8 cellular contexts compared by ENCODE assay signal in the genomic region with DNA sequence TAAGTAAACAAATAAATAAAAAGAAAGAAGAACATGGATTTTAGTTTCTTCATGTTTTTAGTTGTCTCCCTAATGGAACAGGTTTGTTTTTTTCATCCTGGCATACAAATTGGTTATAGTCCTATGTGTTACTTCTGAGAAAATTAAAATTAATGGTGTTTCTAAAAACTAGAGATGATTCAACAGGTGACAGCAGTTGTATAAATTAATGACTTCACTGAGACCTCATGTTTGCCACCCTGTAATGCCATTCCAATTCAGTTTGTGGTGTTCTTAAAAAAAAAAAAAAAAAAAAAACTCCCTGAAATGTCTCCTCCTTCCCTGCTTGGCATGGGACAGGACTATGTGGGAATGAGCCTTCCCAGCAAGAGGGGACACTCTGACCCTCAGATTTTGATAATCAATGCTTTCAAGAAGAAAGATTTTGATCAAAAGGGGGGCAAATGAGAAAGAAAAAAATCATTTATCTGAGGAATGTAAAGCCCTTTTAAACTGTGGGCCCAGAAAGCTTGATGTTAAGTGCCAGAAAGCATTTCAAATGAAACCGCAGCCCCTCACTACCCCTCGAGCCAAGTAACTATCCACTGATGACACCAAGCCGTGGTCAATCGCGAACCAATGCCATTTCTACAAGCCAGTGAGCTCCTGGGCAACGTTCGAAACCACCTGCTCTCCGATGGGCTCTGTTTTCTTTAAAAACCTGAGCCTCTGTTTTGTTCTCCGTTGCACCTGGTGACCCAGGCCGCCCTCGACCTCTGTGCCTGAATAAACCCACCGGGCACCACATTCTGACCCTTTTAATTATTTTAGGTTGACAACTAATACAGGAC. TPM values are rescaled to one million over a fixed set of nuclear protein-coding genes. Genes with fewer than 3 reads are reported as not detected.
DNase-seq lines count a peak whose midpoint lies in the region; ATAC-seq, FAIRE-seq and TF ChIP-seq lines count a peak whose summit lies in the region.

No MANE protein-coding gene starts in this region.

- ATAC-seq in HepG2, result no peak

- H3K9ac ChIP-seq in adipocyte (ENCODE audit: low read length), result peak overlapping the region; percentile 87
- H3K9ac ChIP-seq in HepG2 (ENCODE audit: insufficient read depth, low read depth, low read length), result peak overlapping the region; percentile 88

- intact Hi-C loops in HepG2 (cut with micrococcal nuclease; ENCODE audit: unreplicated experiment), result no loop called here

- H3K9me3 ChIP-seq in adipocyte (ENCODE audit: control insufficient read depth, low read length) (no peaks in the 10 kb centered on the region), HepG2 (ENCODE audit: low read length) (no peaks in the 10 kb centered on the region), tibial nerve (no peaks in the 10 kb centered on the region)

- peak overlapping the region; percentile 63 for H2AFZ ChIP-seq in HepG2 (ENCODE audit: low read length)

- H3K36me3 ChIP-seq in adipocyte (ENCODE audit: control insufficient read depth, insufficient read depth, low read length, severe bottlenecking) (no peaks in the 10 kb centered on the region), HepG2 (replicated peaks in 1 of 2; ENCODE audit: control insufficient read depth in 1 of 2, insufficient read depth in 2 of 2, low read length in 2 of 2) (no peaks in the 10 kb centered on the region), tibial nerve (peaks cover 0 to 8% (median 0%) of the 10 kb centered on the region in 3 donors)

- H3K27me3 ChIP-seq in adipocyte (replicated peaks; ENCODE audit: control insufficient read depth, insufficient read depth, low read length), result no peaks in the 10 kb centered on the region
- no peaks in the 10 kb centered on the region; a peak in 1 of 5 replicates for H3K27me3 ChIP-seq in HepG2 (ENCODE audit: control insufficient read depth in 1 of 2, insufficient read depth in 2 of 2, low read length in 2 of 2)
- no peaks in the 10 kb centered on the region for H3K27me3 ChIP-seq in tibial nerve

- H3K27ac ChIP-seq in HepG2 (ENCODE audit: extremely low read length, insufficient read depth, low read length), result peak overlapping the region; percentile 69
- H3K27ac ChIP-seq in tibial nerve, result peak overlapping the region in 3 of 4 donors; percentile 73 to 92 (median 87)

- TF ChIP-seq POLR2A in HepG2 (IDR thresholded peaks at IDR 0.05; ENCODE audit: insufficient read depth in 1 of 2, low read depth in 2 of 2, low read length in 2 of 2) (no peak), tibial nerve (IDR thresholded peaks at IDR 0.05) (no peak)

- POLR2A ChIA-PET in HepG2 (lab: Yijun Ruan, JAX), result interaction anchor here (1.1 to 3.2 kb wide), 7 partner anchors 14 to 167 kb away, joined by 4 to 26 read pairs (median 7); partner anchors contain the start of genes ENTPD8, MRPL41, NELFB and NSMF

- FAIRE-seq in HepG2 (lab: Jason Lieb, UNC), result no peak

- CTCF ChIA-PET in HepG2 (lab: Yijun Ruan, JAX; ENCODE audit: low intra/inter-chr PET ratio, low total read pairs), result interaction anchor here (2.6 kb wide), 1 partner anchor 23 kb away, joined by 23 read pairs; no protein-coding TSS in a partner anchor

- TF ChIP-seq CTCF in HepG2 (CRISPR knock-in tag; IDR thresholded peaks at IDR 0.05) (no peak), tibial nerve (IDR thresholded peaks at IDR 0.05) (no peak)

- H3K4me2 ChIP-seq in HepG2 (ENCODE audit: low read depth, low read length), result peak overlapping the region; percentile 96

- TF ChIP-seq EP300 in HepG2 (IDR thresholded peaks at IDR 0.05; ENCODE audit: low read depth in 2 of 2, low read length in 2 of 2), result no peak
- TF ChIP-seq EP300 in HepG2 (CRISPR knock-in tag; IDR thresholded peaks at IDR 0.05; ENCODE audit: borderline replicate concordance), result no peak
- TF ChIP-seq EP300 in tibial nerve (IDR thresholded peaks at IDR 0.05), result no peak

- H3K4me1 ChIP-seq in adipocyte (ENCODE audit: control insufficient read depth, insufficient read depth, low read length) (peaks cover 28% of the 10 kb centered on the region), HepG2 (ENCODE audit: insufficient read depth, low read length) (peaks cover 21% of the 10 kb centered on the region), tibial nerve (peaks cover 0 to 38% (median 19%) of the 10 kb centered on the region in 4 donors)

- no peaks in the 10 kb centered on the region for H4K20me1 ChIP-seq in HepG2 (ENCODE audit: insufficient read depth, low read length)

- H3K4me3 ChIP-seq in adipocyte (ENCODE audit: low read length) (peak overlapping the region; percentile 90), HepG2 (replicated peaks in 1 of 3; ENCODE audit: insufficient read depth in 1 of 3, low read depth in 2 of 3, low read length in 3 of 3) (peak overlapping the region; percentile 66 to 99 (median 96)), tibial nerve (peak overlapping the region; percentile 69 to 78 (median 74))

- in situ Hi-C loops in HepG2 (cut with HindIII; ENCODE audit: extremely low pct_ligation_motif_present, low pct_unique_long_range_greater_than_20kb), result no loop called here

- peak; percentile 62 for DNase-seq in activated effector memory CD4-positive, alpha-beta T cell treated with anti-CD3 and anti-CD28 coated beads, Interleukin-2, amount 50 U/mL, for 16 hours
- no peak for DNase-seq in activated effector memory CD4-positive, alpha-beta T cell treated with Interleukin-2 at 50 U/mL for 16 hours
- DNase-seq in adipocyte (ENCODE audit: low read depth) (peak; percentile 31), HepG2 (ENCODE audit: low spot score) (no peak), tibial nerve (ENCODE audit: low spot score in 2 of 2) (no peak), cerebellar nuclear complex (lab: John Stamatoyannopoulos, UW) (no peak), NCI-H1930 (lab: John Stamatoyannopoulos, UW) (no peak)
- no peak for DNase-seq in effector CD8-positive, alpha-beta T cell (lab: John Stamatoyannopoulos, UW)

- peaks cover 18% of the 10 kb centered on the region for H3K79me2 ChIP-seq in HepG2 (ENCODE audit: insufficient read depth, low read length)

- BruUV-seq in HepG2 (replicated peaks; lab: Mats Ljungman, UMichigan), result TSS peak; percentile 69

- 2% methylated on average over 11 of the region's 12 CpGs for WGBS in HepG2 (ENCODE audit: low lambda C conversion rate)
- 1 to 2% methylated on average over 12 of the region's 12 CpGs for WGBS in tibial nerve, 2 donors

- TF ChIP-seq RAD21 in HepG2 (CRISPR knock-in tag; IDR thresholded peaks at IDR 0.05), result no peak

RNA-seq across cellular contexts. Expression of gene EXD3, which starts 0.9 kb away (rescaled TPM):
- 1.3 and 2.7 TPM in 2 replicates for total RNA-seq in HepG2 (2016; rRNA removed; fragmentation: Illumina TruSeq; extraction: Trizol)
- total RNA-seq in HepG2 (2016; cell fraction: cytosol; rRNA removed; fragmentation: Illumina TruSeq; extraction: Trizol; ENCODE audit: low read depth), result 1.1 and 1.7 TPM in 2 replicates
- total RNA-seq in HepG2 (2016; cell fraction: insoluble cytoplasmic fraction; rRNA removed; fragmentation: Illumina TruSeq; extraction: Trizol), result 1.3 and 3.1 TPM in 2 replicates
- 1.6 and 2.4 TPM in 2 replicates for total RNA-seq in HepG2 (2016; cell fraction: membrane; rRNA removed; fragmentation: Illumina TruSeq; extraction: Trizol)
- total RNA-seq in HepG2 (2016; cell fraction: nucleus; rRNA removed; fragmentation: Illumina TruSeq; extraction: Trizol), result 3.0 and 3.1 TPM in 2 replicates
- polyA plus RNA-seq in HepG2 (2011; rRNA removed), result 4.8 and 9.1 TPM in 2 replicates
- 1.6 and 3.2 TPM in 2 replicates for polyA plus RNA-seq in HepG2 (2011; cell fraction: cytosol; rRNA removed)
- polyA plus RNA-seq in HepG2 (2011; cell fraction: nucleus; rRNA removed), result 82.5 and 82.6 TPM in 2 replicates
- 4.7 and 9.6 TPM in 2 replicates for polyA plus RNA-seq in HepG2 (2012)
- polyA plus RNA-seq in HepG2 (2016; cell fraction: cytosol; fragmentation: Illumina TruSeq; extraction: Trizol; ENCODE audit: low read depth), result 3.8 and 4.6 TPM in 2 replicates
- polyA plus RNA-seq in HepG2 (2016; cell fraction: insoluble cytoplasmic fraction; fragmentation: Illumina TruSeq; extraction: Trizol; ENCODE audit: low read depth), result 2.3 and 2.8 TPM in 2 replicates
- polyA plus RNA-seq in HepG2 (2016; cell fraction: membrane; fragmentation: Illumina TruSeq; extraction: Trizol; ENCODE audit: low read depth), result 5.3 and 6.7 TPM in 2 replicates
- polyA plus RNA-seq in HepG2 (2016; cell fraction: nucleus; fragmentation: Illumina TruSeq; extraction: Trizol; ENCODE audit: insufficient read depth, low read depth), result 8.9 and 9.7 TPM in 2 replicates
- 3.4 and 4.2 TPM in 2 replicates for polyA minus RNA-seq in HepG2 (2011; rRNA and poly(A)+ RNA removed; ENCODE audit: low replicate concordance)
- 0.62 and 2.6 TPM in 2 replicates for polyA minus RNA-seq in HepG2 (2011; cell fraction: cytosol; rRNA and poly(A)+ RNA removed)
- polyA minus RNA-seq in HepG2 (2011; cell fraction: nucleus; rRNA and poly(A)+ RNA removed), result 6.6 and 9.0 TPM in 2 replicates
- 10 to 100 TPM; 27.6 to 99.9 (median 55.2) TPM for total RNA-seq in tibial nerve

RNA-seq across cellular contexts. Expression of gene NOXA1, which starts 1.1 kb away (rescaled TPM):
- total RNA-seq in HepG2 (2016; rRNA removed; fragmentation: Illumina TruSeq; extraction: Trizol) (0.63 and 1.2 TPM in 2 replicates), tibial nerve (10 to 100 TPM in 2 of 4 donors, 1 to 10 TPM in 2; 6.3 to 11.4 (median 10.1) TPM)
- 0.81 and 1.1 TPM in 2 replicates for total RNA-seq in HepG2 (2016; cell fraction: cytosol; rRNA removed; fragmentation: Illumina TruSeq; extraction: Trizol; ENCODE audit: low read depth)
- 0.82 and 1.9 TPM in 2 replicates for total RNA-seq in HepG2 (2016; cell fraction: insoluble cytoplasmic fraction; rRNA removed; fragmentation: Illumina TruSeq; extraction: Trizol)
- total RNA-seq in HepG2 (2016; cell fraction: membrane; rRNA removed; fragmentation: Illumina TruSeq; extraction: Trizol), result 0.46 and 1.00 TPM in 2 replicates
- 1.6 and 2.0 TPM in 2 replicates for total RNA-seq in HepG2 (2016; cell fraction: nucleus; rRNA removed; fragmentation: Illumina TruSeq; extraction: Trizol)
- polyA plus RNA-seq in HepG2 (2011; rRNA removed), result 0.78 and 2.1 TPM in 2 replicates
- polyA plus RNA-seq in HepG2 (2011; cell fraction: cytosol; rRNA removed), result 0.53 and 1.0 TPM in 2 replicates
- polyA plus RNA-seq in HepG2 (2011; cell fraction: nucleus; rRNA removed), result 17.1 and 17.5 TPM in 2 replicates
- 0.76 and 1.0 TPM in 2 replicates for polyA plus RNA-seq in HepG2 (2012)
- 0.60 and 0.67 TPM in 2 replicates for polyA plus RNA-seq in HepG2 (2016; cell fraction: cytosol; fragmentation: Illumina TruSeq; extraction: Trizol; ENCODE audit: low read depth)
- 0.39 and 0.46 TPM in 2 replicates for polyA plus RNA-seq in HepG2 (2016; cell fraction: insoluble cytoplasmic fraction; fragmentation: Illumina TruSeq; extraction: Trizol; ENCODE audit: low read depth)
- polyA plus RNA-seq in HepG2 (2016; cell fraction: membrane; fragmentation: Illumina TruSeq; extraction: Trizol; ENCODE audit: low read depth), result 0.44 and 0.56 TPM in 2 replicates
- polyA plus RNA-seq in HepG2 (2016; cell fraction: nucleus; fragmentation: Illumina TruSeq; extraction: Trizol; ENCODE audit: insufficient read depth, low read depth), result 3.7 and 3.8 TPM in 2 replicates
- 0.44 and 0.61 TPM in 2 replicates for polyA minus RNA-seq in HepG2 (2011; rRNA and poly(A)+ RNA removed; ENCODE audit: low replicate concordance)
- 0.44 TPM in 1 of 2 replicates, not detected in the other for polyA minus RNA-seq in HepG2 (2011; cell fraction: cytosol; rRNA and poly(A)+ RNA removed)
- polyA minus RNA-seq in HepG2 (2011; cell fraction: nucleus; rRNA and poly(A)+ RNA removed), result 1.8 and 3.4 TPM in 2 replicates

RNA-seq across cellular contexts. Expression of gene ENTPD8, which starts 19.1 kb away (rescaled TPM):
- total RNA-seq in HepG2 (2016; rRNA removed; fragmentation: Illumina TruSeq; extraction: Trizol), result 0.21 and 0.44 TPM in 2 replicates
- total RNA-seq in HepG2 (2016; cell fraction: cytosol; rRNA removed; fragmentation: Illumina TruSeq; extraction: Trizol; ENCODE audit: low read depth), result 0.09 and 0.20 TPM in 2 replicates
- 0.33 and 0.43 TPM in 2 replicates for total RNA-seq in HepG2 (2016; cell fraction: insoluble cytoplasmic fraction; rRNA removed; fragmentation: Illumina TruSeq; extraction: Trizol)
- total RNA-seq in HepG2 (2016; cell fraction: membrane; rRNA removed; fragmentation: Illumina TruSeq; extraction: Trizol), result 0.21 and 0.37 TPM in 2 replicates
- total RNA-seq in HepG2 (2016; cell fraction: nucleus; rRNA removed; fragmentation: Illumina TruSeq; extraction: Trizol), result 0.28 and 0.34 TPM in 2 replicates
- 0.26 and 0.38 TPM in 2 replicates for polyA plus RNA-seq in HepG2 (2011; rRNA removed)
- polyA plus RNA-seq in HepG2 (2011; cell fraction: cytosol; rRNA removed), result 0.21 and 0.30 TPM in 2 replicates
- 3.0 and 3.2 TPM in 2 replicates for polyA plus RNA-seq in HepG2 (2011; cell fraction: nucleus; rRNA removed)
- 0.35 and 0.44 TPM in 2 replicates for polyA plus RNA-seq in HepG2 (2012)
- polyA plus RNA-seq in HepG2 (2016; cell fraction: cytosol; fragmentation: Illumina TruSeq; extraction: Trizol; ENCODE audit: low read depth), result 0.05 and 0.14 TPM in 2 replicates
- 0.25 TPM in 1 of 2 replicates, not detected in the other for polyA plus RNA-seq in HepG2 (2016; cell fraction: insoluble cytoplasmic fraction; fragmentation: Illumina TruSeq; extraction: Trizol; ENCODE audit: low read depth)
- polyA plus RNA-seq in HepG2 (2016; cell fraction: membrane; fragmentation: Illumina TruSeq; extraction: Trizol; ENCODE audit: low read depth), result 0.08 and 0.15 TPM in 2 replicates
- polyA plus RNA-seq in HepG2 (2016; cell fraction: nucleus; fragmentation: Illumina TruSeq; extraction: Trizol; ENCODE audit: insufficient read depth, low read depth), result 0.79 and 0.97 TPM in 2 replicates
- polyA minus RNA-seq in HepG2 (2011; rRNA and poly(A)+ RNA removed; ENCODE audit: low replicate concordance), result 0.26 TPM in 1 of 2 replicates, not detected in the other
- not detected in 2 replicates for polyA minus RNA-seq in HepG2 (2011; cell fraction: cytosol; rRNA and poly(A)+ RNA removed)
- polyA minus RNA-seq in HepG2 (2011; cell fraction: nucleus; rRNA and poly(A)+ RNA removed), result 0.26 and 0.37 TPM in 2 replicates
- not detected for total RNA-seq in tibial nerve

RNA-seq across cellular contexts. Expression of gene NSMF, which starts 37.1 kb away (rescaled TPM):
- total RNA-seq in HepG2 (2016; rRNA removed; fragmentation: Illumina TruSeq; extraction: Trizol) (38.3 and 44.3 TPM in 2 replicates), tibial nerve (100 to 1,000 TPM; 219 to 297 (median 270) TPM)
- total RNA-seq in HepG2 (2016; cell fraction: cytosol; rRNA removed; fragmentation: Illumina TruSeq; extraction: Trizol; ENCODE audit: low read depth), result 35.6 and 45.0 TPM in 2 replicates
- 31.9 and 43.2 TPM in 2 replicates for total RNA-seq in HepG2 (2016; cell fraction: insoluble cytoplasmic fraction; rRNA removed; fragmentation: Illumina TruSeq; extraction: Trizol)
- 88.7 and 95.2 TPM in 2 replicates for total RNA-seq in HepG2 (2016; cell fraction: membrane; rRNA removed; fragmentation: Illumina TruSeq; extraction: Trizol)
- 47.8 and 56.5 TPM in 2 replicates for total RNA-seq in HepG2 (2016; cell fraction: nucleus; rRNA removed; fragmentation: Illumina TruSeq; extraction: Trizol)
- 183 and 271 TPM in 2 replicates for polyA plus RNA-seq in HepG2 (2011; rRNA removed)
- 147 and 184 TPM in 2 replicates for polyA plus RNA-seq in HepG2 (2011; cell fraction: cytosol; rRNA removed)
- polyA plus RNA-seq in HepG2 (2011; cell fraction: nucleus; rRNA removed), result 1,153 and 1,227 TPM in 2 replicates
- 143 and 184 TPM in 2 replicates for polyA plus RNA-seq in HepG2 (2012)
- 80.1 and 97.0 TPM in 2 replicates for polyA plus RNA-seq in HepG2 (2016; cell fraction: cytosol; fragmentation: Illumina TruSeq; extraction: Trizol; ENCODE audit: low read depth)
- 62.3 and 80.0 TPM in 2 replicates for polyA plus RNA-seq in HepG2 (2016; cell fraction: insoluble cytoplasmic fraction; fragmentation: Illumina TruSeq; extraction: Trizol; ENCODE audit: low read depth)
- 159 and 160 TPM in 2 replicates for polyA plus RNA-seq in HepG2 (2016; cell fraction: membrane; fragmentation: Illumina TruSeq; extraction: Trizol; ENCODE audit: low read depth)
- 179 and 193 TPM in 2 replicates for polyA plus RNA-seq in HepG2 (2016; cell fraction: nucleus; fragmentation: Illumina TruSeq; extraction: Trizol; ENCODE audit: insufficient read depth, low read depth)
- polyA minus RNA-seq in HepG2 (2011; rRNA and poly(A)+ RNA removed; ENCODE audit: low replicate concordance), result 64.9 and 155 TPM in 2 replicates
- polyA minus RNA-seq in HepG2 (2011; cell fraction: cytosol; rRNA and poly(A)+ RNA removed), result 76.5 and 105 TPM in 2 replicates
- polyA minus RNA-seq in HepG2 (2011; cell fraction: nucleus; rRNA and poly(A)+ RNA removed), result 147 and 159 TPM in 2 replicates

Comparison
In these comparisons a context has a peak if more than half of its experiments do, and no peak if none do; other contexts are left out.
1. DNase-seq: peak in activated effector memory CD4-positive, alpha-beta T cell treated with anti-CD3 and anti-CD28 coated beads, Interleukin-2, amount 50 U/mL, for 16 hours (single experiment) and adipocyte (single experiment); none in activated effector memory CD4-positive, alpha-beta T cell treated with Interleukin-2 at 50 U/mL for 16 hours (single experiment), HepG2 (single experiment), tibial nerve (0 of 2), cerebellar nuclear complex (0 of 2), effector CD8-positive, alpha-beta T cell (single experiment) and NCI-H1930 (0 of 2).
2. RNA of gene EXD3, which starts 0.9 kb away (total RNA-seq): 27.6 to 99.9 TPM in tibial nerve; 1.1 to 3.1 TPM in HepG2; every median in the first group is over 4 times any median in the second.
3. Peak in every context shown above with its lines, with median percentiles within 50 percentile points of each other: H3K4me3 ChIP-seq.